Comparison of ENCODE assay signal across 2 cellular contexts in the genomic region with DNA sequence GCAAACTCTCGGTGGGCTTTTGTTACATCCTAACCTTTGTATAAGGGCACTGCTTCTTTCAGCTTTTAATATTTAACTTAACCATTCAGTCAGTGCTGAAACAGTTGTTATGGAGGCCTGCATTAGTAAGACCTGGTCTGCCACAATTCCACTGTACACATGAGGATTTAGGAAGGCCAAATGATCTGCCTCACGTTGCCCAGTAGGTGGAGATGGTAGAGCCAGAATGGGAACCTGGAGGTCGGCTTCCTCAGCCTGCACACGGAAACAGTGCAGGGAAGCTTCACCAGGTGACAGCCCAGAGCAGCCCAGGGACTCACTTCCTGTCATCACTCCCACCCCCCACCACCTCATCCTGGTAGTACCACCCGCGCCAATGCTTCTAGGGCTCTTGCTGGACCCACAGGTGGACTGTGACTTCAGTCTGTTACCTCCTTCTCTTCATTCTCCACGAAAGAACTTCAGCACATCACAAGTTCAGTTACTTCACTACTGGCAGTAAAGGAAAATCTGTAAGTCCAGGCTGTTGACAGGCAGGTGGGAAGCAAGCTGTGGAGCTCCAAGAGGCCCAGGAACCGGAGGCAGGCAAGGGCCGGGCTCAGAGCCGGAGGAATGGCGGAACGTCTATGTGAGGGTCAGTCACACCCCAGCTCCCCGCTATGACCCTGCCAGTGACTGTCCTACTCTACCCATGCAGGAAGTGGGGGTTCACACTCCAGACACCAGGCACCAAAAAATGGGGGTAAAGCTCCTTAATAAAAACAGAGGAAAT.
TF ChIP-seq lines count a peak whose summit lies in the region.

No MANE protein-coding gene starts in this region.

TF ChIP-seq in HCT116, 20 proteins besides CTCF, POLR2A, EP300 and RAD21 (continued from another document):
- TF ChIP-seq, protein P1, sequence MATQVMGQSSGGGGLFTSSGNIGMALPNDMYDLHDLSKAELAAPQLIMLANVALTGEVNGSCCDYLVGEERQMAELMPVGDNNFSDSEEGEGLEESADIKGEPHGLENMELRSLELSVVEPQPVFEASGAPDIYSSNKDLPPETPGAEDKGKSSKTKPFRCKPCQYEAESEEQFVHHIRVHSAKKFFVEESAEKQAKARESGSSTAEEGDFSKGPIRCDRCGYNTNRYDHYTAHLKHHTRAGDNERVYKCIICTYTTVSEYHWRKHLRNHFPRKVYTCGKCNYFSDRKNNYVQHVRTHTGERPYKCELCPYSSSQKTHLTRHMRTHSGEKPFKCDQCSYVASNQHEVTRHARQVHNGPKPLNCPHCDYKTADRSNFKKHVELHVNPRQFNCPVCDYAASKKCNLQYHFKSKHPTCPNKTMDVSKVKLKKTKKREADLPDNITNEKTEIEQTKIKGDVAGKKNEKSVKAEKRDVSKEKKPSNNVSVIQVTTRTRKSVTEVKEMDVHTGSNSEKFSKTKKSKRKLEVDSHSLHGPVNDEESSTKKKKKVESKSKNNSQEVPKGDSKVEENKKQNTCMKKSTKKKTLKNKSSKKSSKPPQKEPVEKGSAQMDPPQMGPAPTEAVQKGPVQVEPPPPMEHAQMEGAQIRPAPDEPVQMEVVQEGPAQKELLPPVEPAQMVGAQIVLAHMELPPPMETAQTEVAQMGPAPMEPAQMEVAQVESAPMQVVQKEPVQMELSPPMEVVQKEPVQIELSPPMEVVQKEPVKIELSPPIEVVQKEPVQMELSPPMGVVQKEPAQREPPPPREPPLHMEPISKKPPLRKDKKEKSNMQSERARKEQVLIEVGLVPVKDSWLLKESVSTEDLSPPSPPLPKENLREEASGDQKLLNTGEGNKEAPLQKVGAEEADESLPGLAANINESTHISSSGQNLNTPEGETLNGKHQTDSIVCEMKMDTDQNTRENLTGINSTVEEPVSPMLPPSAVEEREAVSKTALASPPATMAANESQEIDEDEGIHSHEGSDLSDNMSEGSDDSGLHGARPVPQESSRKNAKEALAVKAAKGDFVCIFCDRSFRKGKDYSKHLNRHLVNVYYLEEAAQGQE (IDR thresholded peaks at IDR 0.05; ENCODE audit: low read depth): no peak
- TF ChIP-seq, protein P2, sequence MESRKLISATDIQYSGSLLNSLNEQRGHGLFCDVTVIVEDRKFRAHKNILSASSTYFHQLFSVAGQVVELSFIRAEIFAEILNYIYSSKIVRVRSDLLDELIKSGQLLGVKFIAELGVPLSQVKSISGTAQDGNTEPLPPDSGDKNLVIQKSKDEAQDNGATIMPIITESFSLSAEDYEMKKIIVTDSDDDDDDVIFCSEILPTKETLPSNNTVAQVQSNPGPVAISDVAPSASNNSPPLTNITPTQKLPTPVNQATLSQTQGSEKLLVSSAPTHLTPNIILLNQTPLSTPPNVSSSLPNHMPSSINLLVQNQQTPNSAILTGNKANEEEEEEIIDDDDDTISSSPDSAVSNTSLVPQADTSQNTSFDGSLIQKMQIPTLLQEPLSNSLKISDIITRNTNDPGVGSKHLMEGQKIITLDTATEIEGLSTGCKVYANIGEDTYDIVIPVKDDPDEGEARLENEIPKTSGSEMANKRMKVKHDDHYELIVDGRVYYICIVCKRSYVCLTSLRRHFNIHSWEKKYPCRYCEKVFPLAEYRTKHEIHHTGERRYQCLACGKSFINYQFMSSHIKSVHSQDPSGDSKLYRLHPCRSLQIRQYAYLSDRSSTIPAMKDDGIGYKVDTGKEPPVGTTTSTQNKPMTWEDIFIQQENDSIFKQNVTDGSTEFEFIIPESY (IDR thresholded peaks at IDR 0.05; ENCODE audit: extremely low read depth, insufficient replicate concordance, low read length): no peak
- TF ChIP-seq CBX3 (IDR thresholded peaks at IDR 0.05; ENCODE audit: low read depth) (no peak), CEBPB (IDR thresholded peaks at IDR 0.05; ENCODE audit: low read depth) (no peak), ELF1 (IDR thresholded peaks at IDR 0.05; ENCODE audit: borderline replicate concordance, low read depth) (no peak), SRF (IDR thresholded peaks at IDR 0.05; ENCODE audit: low read depth) (no peak), POLR2AphosphoS5 (IDR thresholded peaks at IDR 0.05; ENCODE audit: low read depth, low read length) (no peak), FOSL1 (IDR thresholded peaks at IDR 0.05; ENCODE audit: low read depth) (no peak)
TF ChIP-seq in HCT116: peak in this region for 0.

TF ChIP-seq in SK-N-SH treated with all-trans-retinoic acid at 6 μM for 48 hours, 23 proteins besides CTCF, POLR2A, EP300 and RAD21 (continued from another document):
- TF ChIP-seq, protein P3, sequence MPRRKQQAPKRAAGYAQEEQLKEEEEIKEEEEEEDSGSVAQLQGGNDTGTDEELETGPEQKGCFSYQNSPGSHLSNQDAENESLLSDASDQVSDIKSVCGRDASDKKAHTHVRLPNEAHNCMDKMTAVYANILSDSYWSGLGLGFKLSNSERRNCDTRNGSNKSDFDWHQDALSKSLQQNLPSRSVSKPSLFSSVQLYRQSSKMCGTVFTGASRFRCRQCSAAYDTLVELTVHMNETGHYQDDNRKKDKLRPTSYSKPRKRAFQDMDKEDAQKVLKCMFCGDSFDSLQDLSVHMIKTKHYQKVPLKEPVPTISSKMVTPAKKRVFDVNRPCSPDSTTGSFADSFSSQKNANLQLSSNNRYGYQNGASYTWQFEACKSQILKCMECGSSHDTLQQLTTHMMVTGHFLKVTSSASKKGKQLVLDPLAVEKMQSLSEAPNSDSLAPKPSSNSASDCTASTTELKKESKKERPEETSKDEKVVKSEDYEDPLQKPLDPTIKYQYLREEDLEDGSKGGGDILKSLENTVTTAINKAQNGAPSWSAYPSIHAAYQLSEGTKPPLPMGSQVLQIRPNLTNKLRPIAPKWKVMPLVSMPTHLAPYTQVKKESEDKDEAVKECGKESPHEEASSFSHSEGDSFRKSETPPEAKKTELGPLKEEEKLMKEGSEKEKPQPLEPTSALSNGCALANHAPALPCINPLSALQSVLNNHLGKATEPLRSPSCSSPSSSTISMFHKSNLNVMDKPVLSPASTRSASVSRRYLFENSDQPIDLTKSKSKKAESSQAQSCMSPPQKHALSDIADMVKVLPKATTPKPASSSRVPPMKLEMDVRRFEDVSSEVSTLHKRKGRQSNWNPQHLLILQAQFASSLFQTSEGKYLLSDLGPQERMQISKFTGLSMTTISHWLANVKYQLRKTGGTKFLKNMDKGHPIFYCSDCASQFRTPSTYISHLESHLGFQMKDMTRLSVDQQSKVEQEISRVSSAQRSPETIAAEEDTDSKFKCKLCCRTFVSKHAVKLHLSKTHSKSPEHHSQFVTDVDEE (CRISPR knock-in tag; IDR thresholded peaks at IDR 0.05): no peak
- TF ChIP-seq ZFP3 (CRISPR knock-in tag; IDR thresholded peaks at IDR 0.05): no peak
TF ChIP-seq in SK-N-SH treated with all-trans-retinoic acid at 6 μM for 48 hours: peak in this region for 0.
